ENCODE assay signal across 1 cellular context in genomic region chr2:231682546-231683291, GRCh38.
TF ChIP-seq lines count a peak whose summit lies in the region.

No MANE protein-coding gene starts in this region.

TF ChIP-seq in HepG2, 621 proteins besides CTCF, POLR2A, EP300 and RAD21 (continued from another document and continues in another):
- TF ChIP-seq, protein P1, sequence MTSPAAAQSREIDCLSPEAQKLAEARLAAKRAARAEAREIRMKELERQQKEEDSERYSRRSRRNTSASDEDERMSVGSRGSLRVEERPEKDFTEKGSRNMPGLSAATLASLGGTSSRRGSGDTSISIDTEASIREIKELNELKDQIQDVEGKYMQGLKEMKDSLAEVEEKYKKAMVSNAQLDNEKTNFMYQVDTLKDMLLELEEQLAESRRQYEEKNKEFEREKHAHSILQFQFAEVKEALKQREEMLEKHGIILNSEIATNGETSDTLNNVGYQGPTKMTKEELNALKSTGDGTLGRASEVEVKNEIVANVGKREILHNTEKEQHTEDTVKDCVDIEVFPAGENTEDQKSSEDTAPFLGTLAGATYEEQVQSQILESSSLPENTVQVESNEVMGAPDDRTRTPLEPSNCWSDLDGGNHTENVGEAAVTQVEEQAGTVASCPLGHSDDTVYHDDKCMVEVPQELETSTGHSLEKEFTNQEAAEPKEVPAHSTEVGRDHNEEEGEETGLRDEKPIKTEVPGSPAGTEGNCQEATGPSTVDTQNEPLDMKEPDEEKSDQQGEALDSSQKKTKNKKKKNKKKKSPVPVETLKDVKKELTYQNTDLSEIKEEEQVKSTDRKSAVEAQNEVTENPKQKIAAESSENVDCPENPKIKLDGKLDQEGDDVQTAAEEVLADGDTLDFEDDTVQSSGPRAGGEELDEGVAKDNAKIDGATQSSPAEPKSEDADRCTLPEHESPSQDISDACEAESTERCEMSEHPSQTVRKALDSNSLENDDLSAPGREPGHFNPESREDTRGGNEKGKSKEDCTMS (CRISPR knock-in tag; conservative IDR thresholded peaks at IDR 0.05), result no peak
- TF ChIP-seq SIN3B (IDR thresholded peaks at IDR 0.05; ENCODE audit: low read length), result no peak
- TF ChIP-seq ZNF451 (CRISPR knock-in tag; IDR thresholded peaks at IDR 0.05), result no peak
- no peak for TF ChIP-seq SIX1 (CRISPR knock-in tag; IDR thresholded peaks at IDR 0.05; ENCODE audit: borderline replicate concordance)
- TF ChIP-seq JUNB (CRISPR knock-in tag; IDR thresholded peaks at IDR 0.05; ENCODE audit: borderline replicate concordance), result no peak
- TF ChIP-seq U2AF1 (optimal IDR thresholded peaks at IDR 0.05; ENCODE audit: low read depth, low read length), result no peak
- no peak for TF ChIP-seq HMG20B (CRISPR knock-in tag; conservative IDR thresholded peaks at IDR 0.05)
- 0 out of 2 replicates have a peak, but pooled peaks have one; percentile 67 for TF ChIP-seq BCL3 (CRISPR knock-in tag; IDR thresholded peaks at IDR 0.05)
- TF ChIP-seq ZNF781 (CRISPR knock-in tag; IDR thresholded peaks at IDR 0.05; ENCODE audit: borderline replicate concordance, not compliant biosample characterization), result no peak
- TF ChIP-seq HNRNPH1 (optimal IDR thresholded peaks at IDR 0.05; ENCODE audit: low read depth, low read length), result no peak
- TF ChIP-seq MBD4 (IDR thresholded peaks at IDR 0.05; ENCODE audit: borderline replicate concordance, low read length), result no peak
- no peak for TF ChIP-seq RBM39 (IDR thresholded peaks at IDR 0.05; ENCODE audit: low read depth, low read length, poor library complexity, severe bottlenecking)
- TF ChIP-seq ZNF34 (CRISPR knock-in tag; IDR thresholded peaks at IDR 0.05; ENCODE audit: borderline replicate concordance), result no peak
- no peak for TF ChIP-seq ZNF615 (CRISPR knock-in tag; IDR thresholded peaks at IDR 0.05; ENCODE audit: borderline replicate concordance)
- TF ChIP-seq, protein P2, sequence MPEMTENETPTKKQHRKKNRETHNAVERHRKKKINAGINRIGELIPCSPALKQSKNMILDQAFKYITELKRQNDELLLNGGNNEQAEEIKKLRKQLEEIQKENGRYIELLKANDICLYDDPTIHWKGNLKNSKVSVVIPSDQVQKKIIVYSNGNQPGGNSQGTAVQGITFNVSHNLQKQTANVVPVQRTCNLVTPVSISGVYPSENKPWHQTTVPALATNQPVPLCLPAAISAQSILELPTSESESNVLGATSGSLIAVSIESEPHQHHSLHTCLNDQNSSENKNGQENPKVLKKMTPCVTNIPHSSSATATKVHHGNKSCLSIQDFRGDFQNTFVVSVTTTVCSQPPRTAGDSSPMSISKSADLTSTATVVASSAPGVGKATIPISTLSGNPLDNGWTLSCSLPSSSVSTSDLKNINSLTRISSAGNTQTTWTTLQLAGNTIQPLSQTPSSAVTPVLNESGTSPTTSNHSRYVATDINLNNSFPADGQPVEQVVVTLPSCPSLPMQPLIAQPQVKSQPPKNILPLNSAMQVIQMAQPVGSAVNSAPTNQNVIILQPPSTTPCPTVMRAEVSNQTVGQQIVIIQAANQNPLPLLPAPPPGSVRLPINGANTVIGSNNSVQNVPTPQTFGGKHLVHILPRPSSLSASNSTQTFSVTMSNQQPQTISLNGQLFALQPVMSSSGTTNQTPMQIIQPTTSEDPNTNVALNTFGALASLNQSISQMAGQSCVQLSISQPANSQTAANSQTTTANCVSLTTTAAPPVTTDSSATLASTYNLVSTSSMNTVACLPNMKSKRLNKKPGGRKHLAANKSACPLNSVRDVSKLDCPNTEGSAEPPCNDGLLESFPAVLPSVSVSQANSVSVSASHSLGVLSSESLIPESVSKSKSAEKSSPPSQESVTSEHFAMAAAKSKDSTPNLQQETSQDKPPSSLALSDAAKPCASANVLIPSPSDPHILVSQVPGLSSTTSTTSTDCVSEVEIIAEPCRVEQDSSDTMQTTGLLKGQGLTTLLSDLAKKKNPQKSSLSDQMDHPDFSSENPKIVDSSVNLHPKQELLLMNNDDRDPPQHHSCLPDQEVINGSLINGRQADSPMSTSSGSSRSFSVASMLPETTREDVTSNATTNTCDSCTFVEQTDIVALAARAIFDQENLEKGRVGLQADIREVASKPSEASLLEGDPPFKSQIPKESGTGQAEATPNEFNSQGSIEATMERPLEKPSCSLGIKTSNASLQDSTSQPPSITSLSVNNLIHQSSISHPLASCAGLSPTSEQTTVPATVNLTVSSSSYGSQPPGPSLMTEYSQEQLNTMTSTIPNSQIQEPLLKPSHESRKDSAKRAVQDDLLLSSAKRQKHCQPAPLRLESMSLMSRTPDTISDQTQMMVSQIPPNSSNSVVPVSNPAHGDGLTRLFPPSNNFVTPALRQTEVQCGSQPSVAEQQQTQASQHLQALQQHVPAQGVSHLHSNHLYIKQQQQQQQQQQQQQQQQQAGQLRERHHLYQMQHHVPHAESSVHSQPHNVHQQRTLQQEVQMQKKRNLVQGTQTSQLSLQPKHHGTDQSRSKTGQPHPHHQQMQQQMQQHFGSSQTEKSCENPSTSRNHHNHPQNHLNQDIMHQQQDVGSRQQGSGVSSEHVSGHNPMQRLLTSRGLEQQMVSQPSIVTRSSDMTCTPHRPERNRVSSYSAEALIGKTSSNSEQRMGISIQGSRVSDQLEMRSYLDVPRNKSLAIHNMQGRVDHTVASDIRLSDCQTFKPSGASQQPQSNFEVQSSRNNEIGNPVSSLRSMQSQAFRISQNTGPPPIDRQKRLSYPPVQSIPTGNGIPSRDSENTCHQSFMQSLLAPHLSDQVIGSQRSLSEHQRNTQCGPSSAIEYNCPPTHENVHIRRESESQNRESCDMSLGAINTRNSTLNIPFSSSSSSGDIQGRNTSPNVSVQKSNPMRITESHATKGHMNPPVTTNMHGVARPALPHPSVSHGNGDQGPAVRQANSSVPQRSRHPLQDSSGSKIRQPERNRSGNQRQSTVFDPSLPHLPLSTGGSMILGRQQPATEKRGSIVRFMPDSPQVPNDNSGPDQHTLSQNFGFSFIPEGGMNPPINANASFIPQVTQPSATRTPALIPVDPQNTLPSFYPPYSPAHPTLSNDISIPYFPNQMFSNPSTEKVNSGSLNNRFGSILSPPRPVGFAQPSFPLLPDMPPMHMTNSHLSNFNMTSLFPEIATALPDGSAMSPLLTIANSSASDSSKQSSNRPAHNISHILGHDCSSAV (CRISPR knock-in tag; IDR thresholded peaks at IDR 0.05; ENCODE audit: borderline replicate concordance), result no peak
- no peak; the same call in 1 of the 2 replicates for TF ChIP-seq ZBTB20 (CRISPR knock-in tag; IDR thresholded peaks at IDR 0.05; ENCODE audit: borderline replicate concordance, low read depth)
- TF ChIP-seq ZNF333 (CRISPR knock-in tag; IDR thresholded peaks at IDR 0.05; ENCODE audit: borderline replicate concordance), result peak; percentile 46; the same call in 1 of the 2 replicates
- 0 out of 2 replicates have a peak, but pooled peaks have one; percentile 31 for TF ChIP-seq TOPORS (CRISPR knock-in tag; IDR thresholded peaks at IDR 0.05)
- TF ChIP-seq ZNF280B (CRISPR knock-in tag; IDR thresholded peaks at IDR 0.05; ENCODE audit: borderline replicate concordance), result peak; percentile 77; the same call in 1 of the 2 replicates
- no peak for TF ChIP-seq ETV5 (CRISPR knock-in tag; IDR thresholded peaks at IDR 0.05; ENCODE audit: borderline replicate concordance)
- TF ChIP-seq ZNF746 (CRISPR knock-in tag; IDR thresholded peaks at IDR 0.05), result no peak
- no peak for TF ChIP-seq HNRNPK (IDR thresholded peaks at IDR 0.05; ENCODE audit: low read depth, low read length, poor library complexity, severe bottlenecking)
- TF ChIP-seq, protein P3, sequence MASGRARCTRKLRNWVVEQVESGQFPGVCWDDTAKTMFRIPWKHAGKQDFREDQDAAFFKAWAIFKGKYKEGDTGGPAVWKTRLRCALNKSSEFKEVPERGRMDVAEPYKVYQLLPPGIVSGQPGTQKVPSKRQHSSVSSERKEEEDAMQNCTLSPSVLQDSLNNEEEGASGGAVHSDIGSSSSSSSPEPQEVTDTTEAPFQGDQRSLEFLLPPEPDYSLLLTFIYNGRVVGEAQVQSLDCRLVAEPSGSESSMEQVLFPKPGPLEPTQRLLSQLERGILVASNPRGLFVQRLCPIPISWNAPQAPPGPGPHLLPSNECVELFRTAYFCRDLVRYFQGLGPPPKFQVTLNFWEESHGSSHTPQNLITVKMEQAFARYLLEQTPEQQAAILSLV (CRISPR knock-in tag; IDR thresholded peaks at IDR 0.05; ENCODE audit: borderline replicate concordance), result no peak
- no peak for TF ChIP-seq ZNF354B (CRISPR knock-in tag; IDR thresholded peaks at IDR 0.05)
- no peak for TF ChIP-seq TBX2 (CRISPR knock-in tag; IDR thresholded peaks at IDR 0.05; ENCODE audit: borderline replicate concordance)
- TF ChIP-seq SRSF4 (IDR thresholded peaks at IDR 0.05; ENCODE audit: low read depth, low read length, poor library complexity, severe bottlenecking), result no peak
- TF ChIP-seq, protein P4, sequence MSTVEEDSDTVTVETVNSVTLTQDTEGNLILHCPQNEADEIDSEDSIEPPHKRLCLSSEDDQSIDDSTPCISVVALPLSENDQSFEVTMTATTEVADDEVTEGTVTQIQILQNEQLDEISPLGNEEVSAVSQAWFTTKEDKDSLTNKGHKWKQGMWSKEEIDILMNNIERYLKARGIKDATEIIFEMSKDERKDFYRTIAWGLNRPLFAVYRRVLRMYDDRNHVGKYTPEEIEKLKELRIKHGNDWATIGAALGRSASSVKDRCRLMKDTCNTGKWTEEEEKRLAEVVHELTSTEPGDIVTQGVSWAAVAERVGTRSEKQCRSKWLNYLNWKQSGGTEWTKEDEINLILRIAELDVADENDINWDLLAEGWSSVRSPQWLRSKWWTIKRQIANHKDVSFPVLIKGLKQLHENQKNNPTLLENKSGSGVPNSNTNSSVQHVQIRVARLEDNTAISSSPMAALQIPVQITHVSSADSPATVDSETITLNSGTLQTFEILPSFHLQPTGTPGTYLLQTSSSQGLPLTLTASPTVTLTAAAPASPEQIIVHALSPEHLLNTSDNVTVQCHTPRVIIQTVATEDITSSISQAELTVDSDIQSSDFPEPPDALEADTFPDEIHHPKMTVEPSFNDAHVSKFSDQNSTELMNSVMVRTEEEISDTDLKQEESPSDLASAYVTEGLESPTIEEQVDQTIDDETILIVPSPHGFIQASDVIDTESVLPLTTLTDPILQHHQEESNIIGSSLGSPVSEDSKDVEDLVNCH (CRISPR knock-in tag; IDR thresholded peaks at IDR 0.05), result no peak
- 0 out of 2 replicates have a peak, but pooled peaks have one; percentile 41 for TF ChIP-seq AHR (CRISPR knock-in tag; IDR thresholded peaks at IDR 0.05)
- no peak for TF ChIP-seq FLYWCH1 (CRISPR knock-in tag; IDR thresholded peaks at IDR 0.05)
- TF ChIP-seq, protein P5, sequence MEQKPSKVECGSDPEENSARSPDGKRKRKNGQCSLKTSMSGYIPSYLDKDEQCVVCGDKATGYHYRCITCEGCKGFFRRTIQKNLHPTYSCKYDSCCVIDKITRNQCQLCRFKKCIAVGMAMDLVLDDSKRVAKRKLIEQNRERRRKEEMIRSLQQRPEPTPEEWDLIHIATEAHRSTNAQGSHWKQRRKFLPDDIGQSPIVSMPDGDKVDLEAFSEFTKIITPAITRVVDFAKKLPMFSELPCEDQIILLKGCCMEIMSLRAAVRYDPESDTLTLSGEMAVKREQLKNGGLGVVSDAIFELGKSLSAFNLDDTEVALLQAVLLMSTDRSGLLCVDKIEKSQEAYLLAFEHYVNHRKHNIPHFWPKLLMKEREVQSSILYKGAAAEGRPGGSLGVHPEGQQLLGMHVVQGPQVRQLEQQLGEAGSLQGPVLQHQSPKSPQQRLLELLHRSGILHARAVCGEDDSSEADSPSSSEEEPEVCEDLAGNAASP (CRISPR knock-in tag; IDR thresholded peaks at IDR 0.05; ENCODE audit: borderline replicate concordance), result no peak
- no peak for TF ChIP-seq ZSCAN20 (CRISPR knock-in tag; IDR thresholded peaks at IDR 0.05; ENCODE audit: borderline replicate concordance)
- no peak for TF ChIP-seq MTA3 (CRISPR knock-in tag; IDR thresholded peaks at IDR 0.05)
- peak; percentile 29 for TF ChIP-seq AGO2 (optimal IDR thresholded peaks at IDR 0.05; ENCODE audit: low read depth, low read length)
- TF ChIP-seq ATF1 (CRISPR knock-in tag; IDR thresholded peaks at IDR 0.05), result no peak
- TF ChIP-seq ZNF121 (CRISPR knock-in tag; IDR thresholded peaks at IDR 0.05), result no peak
- no peak for TF ChIP-seq ZBTB38 (CRISPR knock-in tag; IDR thresholded peaks at IDR 0.05)
- TF ChIP-seq NPAS2 (CRISPR knock-in tag; IDR thresholded peaks at IDR 0.05; ENCODE audit: borderline replicate concordance), result no peak
- no peak for TF ChIP-seq ZNF713 (CRISPR knock-in tag; IDR thresholded peaks at IDR 0.05)
- TF ChIP-seq, protein P6, sequence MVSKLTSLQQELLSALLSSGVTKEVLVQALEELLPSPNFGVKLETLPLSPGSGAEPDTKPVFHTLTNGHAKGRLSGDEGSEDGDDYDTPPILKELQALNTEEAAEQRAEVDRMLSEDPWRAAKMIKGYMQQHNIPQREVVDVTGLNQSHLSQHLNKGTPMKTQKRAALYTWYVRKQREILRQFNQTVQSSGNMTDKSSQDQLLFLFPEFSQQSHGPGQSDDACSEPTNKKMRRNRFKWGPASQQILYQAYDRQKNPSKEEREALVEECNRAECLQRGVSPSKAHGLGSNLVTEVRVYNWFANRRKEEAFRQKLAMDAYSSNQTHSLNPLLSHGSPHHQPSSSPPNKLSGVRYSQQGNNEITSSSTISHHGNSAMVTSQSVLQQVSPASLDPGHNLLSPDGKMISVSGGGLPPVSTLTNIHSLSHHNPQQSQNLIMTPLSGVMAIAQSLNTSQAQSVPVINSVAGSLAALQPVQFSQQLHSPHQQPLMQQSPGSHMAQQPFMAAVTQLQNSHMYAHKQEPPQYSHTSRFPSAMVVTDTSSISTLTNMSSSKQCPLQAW (CRISPR knock-in tag; IDR thresholded peaks at IDR 0.05), result no peak
- no peak for TF ChIP-seq PCBP2 (optimal IDR thresholded peaks at IDR 0.05; ENCODE audit: low read depth, low read length, poor library complexity, severe bottlenecking)
- no peak for TF ChIP-seq RFX1 (IDR thresholded peaks at IDR 0.05)
- no peak for TF ChIP-seq GATAD1 (CRISPR knock-in tag; IDR thresholded peaks at IDR 0.05)
